Comparison of ENCODE assay signal across 24 cellular contexts in genomic region chr2:47270421-47270820, GRCh38.
A peak's percentile ranks its signal among the peaks of the same experiment; 100 is the strongest.
DNase-seq lines count a peak whose midpoint lies in the region; ATAC-seq, FAIRE-seq and TF ChIP-seq lines count a peak whose summit lies in the region.
"Had no signal": no experiment of that assay in that cellular context is flagged by ENCODE, and none has a peak within 500 bp of the region (broad histone marks: within the 10 kb centered on the region; RNA-seq: fewer than 3 reads in every experiment).

No MANE protein-coding gene starts in this region.

- H3K23me2 ChIP-seq in H1 (ENCODE audit: low read depth, low read length) = no peaks in the 10 kb centered on the region; the same call in 1 of the 2 replicates

- peaks cover 4 to 57% (median 38%) of the 10 kb centered on the region in 12 donors for H3K4me1 ChIP-seq in heart left ventricle
- H3K4me1 ChIP-seq in H1 (replicated peaks in 1 of 4; ENCODE audit: control insufficient read depth in 3 of 4, insufficient read depth in 4 of 4, low read length in 3 of 4) = peaks cover 4 to 9% (median 7%) of the 10 kb centered on the region in 4 experiments; a peak in 6 of 7 replicates
- H3K4me1 ChIP-seq in tibial nerve = peaks cover 0 to 47% (median 19%) of the 10 kb centered on the region in 4 donors
- H3K4me1 ChIP-seq in SJCRH30 = peaks cover 33% of the 10 kb centered on the region

- no peak overlapping the region for H2BK12ac ChIP-seq in H1 (ENCODE audit: low read depth, low read length)

- H3K27me3 Mint-ChIP-seq in nephron (ENCODE audit: low read depth) = peaks cover 3% of the 10 kb centered on the region
- no peaks in the 10 kb centered on the region for H3K27me3 Mint-ChIP-seq in activated T-cell treated with anti-CD3 and anti-CD28 coated beads, Interleukin-2, amount 50 U/mL, for 4 hours (ENCODE audit: low read depth)

- no peak overlapping the region for H2AK5ac ChIP-seq in H1 (ENCODE audit: low read depth, low read length)

- CTCF ChIA-PET in H1 (lab: Charles Lee; ENCODE audit: partially characterized antibody) = interaction anchor here (1.3 to 9.8 kb wide), 5 partner anchors 9 to 142 kb away, joined by 4 to 58 read pairs (median 5); no protein-coding TSS in a partner anchor

- ATAC-seq in heart left ventricle (no peak), left ventricle myocardium superior (no peak), GM18868 (IDR thresholded peaks at IDR 0.05; ENCODE audit: unreplicated experiment) (no peak)
- ATAC-seq in activated T-cell treated with anti-CD3 and anti-CD28 coated beads, Interleukin-2, amount 50 U/mL, for 4 hours = no peak
- ATAC-seq: stimulated activated effector memory CD8-positive, alpha-beta T cell treated with anti-CD3 and anti-CD28 coated beads, Interleukin-12 subunit alpha, Interleukin-12 subunit beta, amount 100 ng/mL, for 72 hours had no signal

- H3K4me3 Mint-ChIP-seq in nephron = peak overlapping the region in 2 of 3 experiments; percentile 6 to 12
- H3K4me3 Mint-ChIP-seq in activated T-cell treated with anti-CD3 and anti-CD28 coated beads, Interleukin-2, amount 50 U/mL, for 4 hours = no peak overlapping the region
- H3K4me3 Mint-ChIP-seq: stimulated activated effector memory CD8-positive, alpha-beta T cell treated with anti-CD3 and anti-CD28 coated beads, Interleukin-12 subunit alpha, Interleukin-12 subunit beta, amount 100 ng/mL, for 72 hours had no signal

- H3K9ac ChIP-seq in H1 (replicated peaks in 1 of 4; ENCODE audit: extremely low read depth in 1 of 4, low read depth in 3 of 4, low read length in 3 of 4) = no peak overlapping the region
- H3K9ac ChIP-seq: parathyroid adenoma had no signal

- no peak overlapping the region for H3K4me2 ChIP-seq in H1 (ENCODE audit: insufficient read depth in 1 of 2, low read depth in 2 of 2, low read length in 2 of 2)

- H2BK5ac ChIP-seq in H1 (ENCODE audit: low read depth, low read length) = no peak overlapping the region

- H3K4me3 ChIP-seq in heart left ventricle (no peak overlapping the region), H1 (ENCODE audit: extremely low read depth in 1 of 4, insufficient read depth in 2 of 4, low read depth in 3 of 4, low read length in 4 of 4) (no peak overlapping the region), tibial nerve (no peak overlapping the region), SJCRH30 (no peak overlapping the region)
- H3K4me3 ChIP-seq: dorsolateral prefrontal cortex, esophagus squamous epithelium, mucosa of descending colon, SK-N-MC had no signal

- peak overlapping the region in 2 of 3 experiments; percentile 18 to 19 for H3K27ac Mint-ChIP-seq in nephron
- H3K27ac Mint-ChIP-seq: stimulated activated effector memory CD8-positive, alpha-beta T cell treated with anti-CD3 and anti-CD28 coated beads, Interleukin-12 subunit alpha, Interleukin-12 subunit beta, amount 100 ng/mL, for 72 hours had no signal

- no peak overlapping the region for H3K23ac ChIP-seq in H1 (ENCODE audit: insufficient read length)

- no peaks in the 10 kb centered on the region for H3K36me3 Mint-ChIP-seq in nephron (ENCODE audit: low read depth)
- H3K36me3 Mint-ChIP-seq in activated T-cell treated with anti-CD3 and anti-CD28 coated beads, Interleukin-2, amount 50 U/mL, for 4 hours (ENCODE audit: insufficient read depth) = no peaks in the 10 kb centered on the region
- H3K36me3 Mint-ChIP-seq: stimulated activated effector memory CD8-positive, alpha-beta T cell treated with anti-CD3 and anti-CD28 coated beads, Interleukin-12 subunit alpha, Interleukin-12 subunit beta, amount 100 ng/mL, for 72 hours had no signal

- WGBS in heart left ventricle, 4 donors = 69 to 77% (median 75%) methylated on average over 5 of the region's 5 CpGs
- whole genome bisulfite sequencing in H1 (ENCODE audit: extremely low coverage in 1 of 2, insufficient coverage in 1 of 2, insufficient read length in 1 of 2, insufficient replicate concordance in 2 of 2, low coverage in 1 of 2, low lambda C conversion rate in 2 of 2, missing lambda C conversion rate in 1 of 2), 2 experiments = 88% methylated on average over 5 of the region's 5 CpGs; no CpG with 5 or more reads in 1 of the 2 experiments
- 77 to 79% methylated on average over 5 of the region's 5 CpGs for whole genome bisulfite sequencing in tibial nerve, 2 donors

- no peak overlapping the region for H3K4ac ChIP-seq in H1 (replicated peaks; ENCODE audit: insufficient read length, low read depth, low read length)

- H4K5ac ChIP-seq in H1 (ENCODE audit: insufficient read length, low read depth, low read length) = no peak overlapping the region

- DNase-seq in heart left ventricle = no peak
- DNase-seq in left ventricle myocardium superior = no peak
- no peak for DNase-seq in H1 (ENCODE audit: low read depth in 1 of 2, low spot score in 2 of 2)
- no peak for DNase-seq in tibial nerve (ENCODE audit: low spot score in 2 of 2)
- DNase-seq in SJCRH30 = no peak
- no peak for DNase-seq in activated T-cell treated with anti-CD3 and anti-CD28 coated beads, Interleukin-2, amount 50 U/mL, for 4 hours
- DNase-seq: activated CD4-positive, alpha-beta T cell treated with anti-CD3 and anti-CD28 coated beads for 48 hours; activated CD8-positive, alpha-beta memory T cell treated with anti-CD3 and anti-CD28 coated beads, Interleukin-2, amount 50 U/mL, for 4 hours; activated naive CD4-positive, alpha-beta T cell; DMS79 treated with DMSO at 0.1 percent for 48 hours; dorsolateral prefrontal cortex; esophagus squamous epithelium; H7; NCI-H2029 treated with DMSO at 0.1 percent for 48 hours; NCI-H510A; stimulated activated CD4-positive, alpha-beta T cell treated with anti-CD3 and anti-CD28 coated beads, Interleukin-12 subunit alpha, Interleukin-12 subunit beta, amount 100 ng/mL, for 4 hours had no signal

- no peaks in the 10 kb centered on the region for H4K20me1 ChIP-seq in H1 (replicated peaks in 1 of 2; ENCODE audit: control insufficient read depth in 1 of 2, insufficient read depth in 2 of 2, low read length in 2 of 2)

- no peak overlapping the region for H2AFZ ChIP-seq in H1 (ENCODE audit: low read length)
- H2AFZ ChIP-seq: parathyroid adenoma had no signal

- H3K9me3 ChIP-seq in heart left ventricle (no peaks in the 10 kb centered on the region), H1 (ENCODE audit: insufficient read depth in 2 of 2, low read depth in 1 of 2, low read length in 1 of 2) (no peaks in the 10 kb centered on the region), tibial nerve (no peaks in the 10 kb centered on the region), SJCRH30 (replicated peaks) (no peaks in the 10 kb centered on the region)
- H3K9me3 ChIP-seq: esophagus squamous epithelium, mucosa of descending colon had no signal

- POLR2A ChIA-PET in H1 (lab: Charles Lee; ENCODE audit: partially characterized antibody) = no interaction called here

- H3K79me2 ChIP-seq in H1 (ENCODE audit: control insufficient read depth in 1 of 2, insufficient read depth in 2 of 2, low read length in 2 of 2) = no peaks in the 10 kb centered on the region
- H3K79me2 ChIP-seq: parathyroid adenoma had no signal

- no peaks in the 10 kb centered on the region for H3K36me3 ChIP-seq in heart left ventricle
- H3K36me3 ChIP-seq in H1 (ENCODE audit: control insufficient read depth in 2 of 4, insufficient read depth in 4 of 4, low read length in 3 of 4) = no peaks in the 10 kb centered on the region
- no peaks in the 10 kb centered on the region for H3K36me3 ChIP-seq in tibial nerve
- H3K36me3 ChIP-seq in SJCRH30 = no peaks in the 10 kb centered on the region
- H3K36me3 ChIP-seq: esophagus squamous epithelium had no signal

- H3K27ac ChIP-seq in heart left ventricle = peak overlapping the region in 7 of 12 donors; percentile 35 to 65 (median 48)
- H3K27ac ChIP-seq in H1 (ENCODE audit: low read depth, low read length) = no peak overlapping the region
- H3K27ac ChIP-seq in tibial nerve = peak overlapping the region in 3 of 4 donors; percentile 30 to 65 (median 61)
- no peak overlapping the region for H3K27ac ChIP-seq in SJCRH30
- H3K27ac ChIP-seq: parathyroid adenoma, SK-N-MC had no signal

- H3K27me3 ChIP-seq in heart left ventricle (no peaks in the 10 kb centered on the region), H1 (replicated peaks in 1 of 4; ENCODE audit: control insufficient read depth in 3 of 4, extremely low read depth in 1 of 4, insufficient read depth in 3 of 4, low read length in 3 of 4) (no peaks in the 10 kb centered on the region), tibial nerve (no peaks in the 10 kb centered on the region), SJCRH30 (no peaks in the 10 kb centered on the region)
- H3K27me3 ChIP-seq: dorsolateral prefrontal cortex, esophagus squamous epithelium had no signal

- H3K18ac ChIP-seq in H1 (ENCODE audit: extremely low read depth, low read length) = no peak overlapping the region

- H2BK15ac ChIP-seq in H1 (ENCODE audit: low read length) = peak overlapping the region; percentile 40; the same call in 1 of the 2 replicates

- H4K91ac ChIP-seq in H1 (replicated peaks; ENCODE audit: insufficient read length, low read length) = no peak overlapping the region

- no peak overlapping the region for H3K14ac ChIP-seq in H1 (ENCODE audit: insufficient read length)

- intact Hi-C loops in heart left ventricle (cut with DNase I) (loop anchor here in 5 of 10 donors (5.0 kb wide), 5 partner anchors 42 to 233 kb away; no protein-coding TSS in a partner anchor), left ventricle myocardium superior (cut with micrococcal nuclease) (no loop called here)

- no peak overlapping the region for H2BK120ac ChIP-seq in H1 (replicated peaks; ENCODE audit: low read depth, low read length)

- no peak overlapping the region for H4K8ac ChIP-seq in H1 (ENCODE audit: extremely low read depth, insufficient read depth, low read length)

- no peaks in the 10 kb centered on the region for H3K79me1 ChIP-seq in H1 (ENCODE audit: low read depth, low read length)

- H3K56ac ChIP-seq in H1 (replicated peaks; ENCODE audit: insufficient read length, low read depth, low read length) = no peak overlapping the region

- peaks cover 31% of the 10 kb centered on the region for H3K4me1 Mint-ChIP-seq in nephron
- H3K4me1 Mint-ChIP-seq in activated T-cell treated with anti-CD3 and anti-CD28 coated beads, Interleukin-2, amount 50 U/mL, for 4 hours (ENCODE audit: low read depth) = peaks cover 2% of the 10 kb centered on the region

- no peaks in the 10 kb centered on the region for H3K9me3 Mint-ChIP-seq in nephron
- H3K9me3 Mint-ChIP-seq in activated T-cell treated with anti-CD3 and anti-CD28 coated beads, Interleukin-2, amount 50 U/mL, for 4 hours = no peaks in the 10 kb centered on the region
- H3K9me3 Mint-ChIP-seq: stimulated activated effector memory CD8-positive, alpha-beta T cell treated with anti-CD3 and anti-CD28 coated beads, Interleukin-12 subunit alpha, Interleukin-12 subunit beta, amount 100 ng/mL, for 72 hours had no signal

- TF ChIP-seq EP300 in H1 (IDR thresholded peaks at IDR 0.05; ENCODE audit: borderline replicate concordance in 1 of 2, low read depth in 2 of 2, low read length in 2 of 2) = no peak
- TF ChIP-seq EP300 in tibial nerve (IDR thresholded peaks at IDR 0.05) = no peak

- FAIRE-seq in H1 (lab: Jason Lieb, UNC) = no peak
- FAIRE-seq: GM18507, islet of Langerhans had no signal

- H2BK20ac ChIP-seq in H1 (ENCODE audit: low read length) = no peak overlapping the region

- no peak for TF ChIP-seq RAD21 in H1 (IDR thresholded peaks at IDR 0.05 in 1 of 2, conservative IDR thresholded peaks at IDR 0.05 in 1 of 2; ENCODE audit: low read depth in 2 of 2, low read length in 2 of 2)

- TF ChIP-seq POLR2A in heart left ventricle (IDR thresholded peaks at IDR 0.05) (no peak), H1 (IDR thresholded peaks at IDR 0.05; ENCODE audit: control extremely low read depth in 1 of 2, low read depth in 2 of 2, low read length in 2 of 2) (no peak), tibial nerve (IDR thresholded peaks at IDR 0.05) (no peak)

- TF ChIP-seq CTCF in heart left ventricle (IDR thresholded peaks at IDR 0.05) (no peak), H1 (IDR thresholded peaks at IDR 0.05; ENCODE audit: control extremely low read depth in 1 of 3, insufficient read depth in 1 of 3, low read depth in 1 of 3, low read length in 3 of 3) (no peak), nephron (IDR thresholded peaks at IDR 0.05; ENCODE audit: unreplicated experiment in 3 of 3) (no peak), tibial nerve (IDR thresholded peaks at IDR 0.05) (no peak)

Comparison
In these comparisons a context has a peak if more than half of its experiments do, and no peak if none do; other contexts are left out.
1. H3K27ac ChIP-seq: peak in heart left ventricle (7 of 12) and tibial nerve (3 of 4); none in H1 (single experiment) and SJCRH30 (single experiment).